Comparison of ENCODE assay signal across 18 cellular contexts in genomic region chr10:30233186-30233958, GRCh38.
DNase-seq lines count a peak whose midpoint lies in the region; ATAC-seq, FAIRE-seq and TF ChIP-seq lines count a peak whose summit lies in the region.
"Had no signal": no experiment of that assay in that cellular context is flagged by ENCODE, and none has a peak within 500 bp of the region (broad histone marks: within the 10 kb centered on the region; RNA-seq: fewer than 3 reads in every experiment).

No MANE protein-coding gene starts in this region.

- ATAC-seq in right lobe of liver: no peak
- ATAC-seq: A549, HCT116 had no signal

- H2BK120ac ChIP-seq in mesenchymal stem cell (ENCODE audit: low read depth, low read length): no peak overlapping the region

- H2BK15ac ChIP-seq in mesenchymal stem cell (ENCODE audit: low read depth, poor library complexity, severe bottlenecking): no peak overlapping the region

- H3K9ac ChIP-seq in BLaER1 (no peak overlapping the region), astrocyte (ENCODE audit: low read length) (no peak overlapping the region), mesenchymal stem cell (ENCODE audit: low read length) (no peak overlapping the region)

- 67% methylated on average over 3 of the region's 4 CpGs for WGBS in mesenchymal stem cell
- 68% methylated on average over 4 of the region's 4 CpGs for WGBS in right lobe of liver (ENCODE audit: insufficient coverage, low coverage, low lambda C conversion rate, missing lambda C conversion rate)

- H3K4me3 Mint-ChIP-seq in astrocyte (ENCODE audit: unreplicated experiment) (no peak overlapping the region), progenitor cell of endocrine pancreas (ENCODE audit: low read depth) (no peak overlapping the region)
- H3K4me3 Mint-ChIP-seq: CD4-positive, CD25-positive, alpha-beta regulatory T cell had no signal

- H3K14ac ChIP-seq in mesenchymal stem cell (ENCODE audit: low read length in 2 of 2): no peak overlapping the region

- no peaks in the 10 kb centered on the region for H3K79me2 ChIP-seq in astrocyte (ENCODE audit: insufficient read depth, low read length)

- H3K27ac Mint-ChIP-seq in astrocyte (ENCODE audit: unreplicated experiment) (no peak overlapping the region), progenitor cell of endocrine pancreas (no peak overlapping the region)
- H3K27ac Mint-ChIP-seq: CD4-positive, CD25-positive, alpha-beta regulatory T cell had no signal

- H3K9me3 Mint-ChIP-seq in astrocyte (ENCODE audit: unreplicated experiment) (no peaks in the 10 kb centered on the region), progenitor cell of endocrine pancreas (ENCODE audit: low read depth) (peaks cover 8% of the 10 kb centered on the region)

- 0 out of 2 replicates have a peak overlapping the region, but pooled peaks have one; percentile 3 for H3K27ac ChIP-seq in BLaER1
- no peak overlapping the region for H3K27ac ChIP-seq in astrocyte (ENCODE audit: low read depth, low read length)
- H3K27ac ChIP-seq in mesenchymal stem cell (ENCODE audit: low read length, poor library complexity, severe bottlenecking): no peak overlapping the region
- no peak overlapping the region for H3K27ac ChIP-seq in caudate nucleus (ENCODE audit: low read depth, low read length)
- H3K27ac ChIP-seq in right lobe of liver: no peak overlapping the region
- H3K27ac ChIP-seq: A549 had no signal

- H3K4me1 ChIP-seq in BLaER1 (peaks cover 51% of the 10 kb centered on the region), astrocyte (ENCODE audit: insufficient read depth, low read length) (no peaks in the 10 kb centered on the region), mesenchymal stem cell (ENCODE audit: control insufficient read depth, insufficient read depth, low read depth, low read length) (peaks cover 3% of the 10 kb centered on the region), right lobe of liver (no peaks in the 10 kb centered on the region)
- H3K4me1 ChIP-seq: A549 had no signal

- TF ChIP-seq CTCF in astrocyte (IDR thresholded peaks at IDR 0.05; ENCODE audit: insufficient read depth, low read depth, low read length) (no peak), progenitor cell of endocrine pancreas (IDR thresholded peaks at IDR 0.05; ENCODE audit: unreplicated experiment) (no peak), right lobe of liver (IDR thresholded peaks at IDR 0.05) (no peak)

- H2BK5ac ChIP-seq in mesenchymal stem cell (ENCODE audit: low read depth, low read length, poor library complexity, severe bottlenecking): no peak overlapping the region

- H3K27me3 Mint-ChIP-seq in astrocyte (ENCODE audit: low read depth, unreplicated experiment) (no peaks in the 10 kb centered on the region), progenitor cell of endocrine pancreas (no peaks in the 10 kb centered on the region)

- H3K4me2 ChIP-seq in BLaER1: no peak overlapping the region
- H3K4me2 ChIP-seq in astrocyte (ENCODE audit: low read length): no peak overlapping the region
- no peak overlapping the region for H3K4me2 ChIP-seq in mesenchymal stem cell (ENCODE audit: low read length, poor library complexity, severe bottlenecking)
- H3K4me2 ChIP-seq: A549 had no signal

- no peaks in the 10 kb centered on the region for H3K36me3 Mint-ChIP-seq in astrocyte (ENCODE audit: low read depth, unreplicated experiment)
- no peaks in the 10 kb centered on the region for H3K36me3 Mint-ChIP-seq in progenitor cell of endocrine pancreas (ENCODE audit: insufficient read depth)
- H3K36me3 Mint-ChIP-seq: CD4-positive, CD25-positive, alpha-beta regulatory T cell had no signal

- H3K4ac ChIP-seq in mesenchymal stem cell (ENCODE audit: low read depth in 1 of 2, low read length in 2 of 2): no peak overlapping the region

- intact Hi-C loops in right lobe of liver (cut with DNase I): no loop called here

- TF ChIP-seq POLR2A in right lobe of liver (IDR thresholded peaks at IDR 0.05): no peak

- H2BK12ac ChIP-seq in mesenchymal stem cell (ENCODE audit: low read length in 2 of 2): no peak overlapping the region

- no peaks in the 10 kb centered on the region for H3K27me3 ChIP-seq in BLaER1
- H3K27me3 ChIP-seq in astrocyte (ENCODE audit: insufficient read depth, low read length): peaks cover 2% of the 10 kb centered on the region
- H3K27me3 ChIP-seq in mesenchymal stem cell (ENCODE audit: control insufficient read depth in 1 of 2, insufficient read depth in 1 of 2, low read length in 2 of 2): no peaks in the 10 kb centered on the region
- H3K27me3 ChIP-seq in right lobe of liver: no peaks in the 10 kb centered on the region

- H4K20me1 ChIP-seq in BLaER1: no peaks in the 10 kb centered on the region
- H4K20me1 ChIP-seq in astrocyte (ENCODE audit: insufficient read depth, low read length): no peaks in the 10 kb centered on the region

- no peak overlapping the region for H2AFZ ChIP-seq in astrocyte (ENCODE audit: low read depth, low read length)
- no peak overlapping the region for H2AFZ ChIP-seq in mesenchymal stem cell (ENCODE audit: low read depth, low read length)

- H3K4me1 Mint-ChIP-seq in astrocyte (ENCODE audit: low read depth, unreplicated experiment): no peaks in the 10 kb centered on the region
- no peaks in the 10 kb centered on the region for H3K4me1 Mint-ChIP-seq in progenitor cell of endocrine pancreas (ENCODE audit: low read depth)

- H3K4me3 ChIP-seq in BLaER1 (no peak overlapping the region), astrocyte (ENCODE audit: insufficient read depth, low read depth, low read length) (no peak overlapping the region), mesenchymal stem cell (ENCODE audit: insufficient read depth in 1 of 2, low read depth in 1 of 2, low read length in 2 of 2) (no peak overlapping the region), right lobe of liver (no peak overlapping the region)
- H3K4me3 ChIP-seq: A549 had no signal

- H2AK5ac ChIP-seq in mesenchymal stem cell (ENCODE audit: low read length, severe bottlenecking): no peak overlapping the region

- no peak overlapping the region for H3K18ac ChIP-seq in mesenchymal stem cell (ENCODE audit: low read depth in 1 of 2, low read length in 2 of 2)

- 0 out of 2 replicates have a peak, but pooled peaks cover 9% of the 10 kb centered on the region for H3K9me3 ChIP-seq in BLaER1
- H3K9me3 ChIP-seq in astrocyte (ENCODE audit: insufficient read depth, low read depth, low read length): no peaks in the 10 kb centered on the region
- H3K9me3 ChIP-seq in mesenchymal stem cell (ENCODE audit: control insufficient read depth, low read length): no peaks in the 10 kb centered on the region
- no peaks in the 10 kb centered on the region for H3K9me3 ChIP-seq in right lobe of liver
- H3K9me3 ChIP-seq: A549 had no signal

- H4K91ac ChIP-seq in mesenchymal stem cell (ENCODE audit: low read length): no peak overlapping the region

- peak; percentile 37 for FAIRE-seq in astrocyte (lab: Jason Lieb, UNC)
- FAIRE-seq: A549, GM12892 had no signal

- H3K23ac ChIP-seq in mesenchymal stem cell (ENCODE audit: low read length in 2 of 2): no peak overlapping the region

- DNase-seq in M059J (ENCODE audit: low read depth): peak; percentile 61
- DNase-seq in astrocyte (ENCODE audit: low read depth): no peak
- DNase-seq in mesenchymal stem cell: peak; percentile 10
- DNase-seq in caudate nucleus (lab: John Stamatoyannopoulos, UW): no peak
- no peak for DNase-seq in 8988T
- DNase-seq in progenitor cell of endocrine pancreas (ENCODE audit: low spot score, unreplicated experiment): no peak
- DNase-seq in right lobe of liver: no peak
- DNase-seq: Calu3; CD4-positive, CD25-positive, alpha-beta regulatory T cell; GDM1; NCI-H1048; NCI-H1694; NCI-H446; Right ventricle myocardium superior had no signal

- no peaks in the 10 kb centered on the region for H3K36me3 ChIP-seq in BLaER1
- H3K36me3 ChIP-seq in astrocyte (ENCODE audit: insufficient read depth, low read length): no peaks in the 10 kb centered on the region
- H3K36me3 ChIP-seq in mesenchymal stem cell (ENCODE audit: control insufficient read depth in 1 of 2, insufficient read depth in 2 of 2, low read depth in 1 of 2, low read length in 2 of 2): no peaks in the 10 kb centered on the region
- no peaks in the 10 kb centered on the region for H3K36me3 ChIP-seq in right lobe of liver

- H4K8ac ChIP-seq in mesenchymal stem cell (ENCODE audit: low read length): no peak overlapping the region

- no peaks in the 10 kb centered on the region for H3K79me1 ChIP-seq in mesenchymal stem cell (replicated peaks; ENCODE audit: low read length, poor library complexity, severe bottlenecking)

Comparison
In these comparisons a context has a peak if more than half of its experiments do, and no peak if none do; other contexts are left out.
1. DNase-seq: peak in M059J (single experiment) and mesenchymal stem cell (single experiment); none in astrocyte (single experiment), caudate nucleus (0 of 61), 8988T (single experiment), progenitor cell of endocrine pancreas (single experiment) and right lobe of liver (0 of 3).